1 cellular context compared by ENCODE assay signal in the genomic region with DNA sequence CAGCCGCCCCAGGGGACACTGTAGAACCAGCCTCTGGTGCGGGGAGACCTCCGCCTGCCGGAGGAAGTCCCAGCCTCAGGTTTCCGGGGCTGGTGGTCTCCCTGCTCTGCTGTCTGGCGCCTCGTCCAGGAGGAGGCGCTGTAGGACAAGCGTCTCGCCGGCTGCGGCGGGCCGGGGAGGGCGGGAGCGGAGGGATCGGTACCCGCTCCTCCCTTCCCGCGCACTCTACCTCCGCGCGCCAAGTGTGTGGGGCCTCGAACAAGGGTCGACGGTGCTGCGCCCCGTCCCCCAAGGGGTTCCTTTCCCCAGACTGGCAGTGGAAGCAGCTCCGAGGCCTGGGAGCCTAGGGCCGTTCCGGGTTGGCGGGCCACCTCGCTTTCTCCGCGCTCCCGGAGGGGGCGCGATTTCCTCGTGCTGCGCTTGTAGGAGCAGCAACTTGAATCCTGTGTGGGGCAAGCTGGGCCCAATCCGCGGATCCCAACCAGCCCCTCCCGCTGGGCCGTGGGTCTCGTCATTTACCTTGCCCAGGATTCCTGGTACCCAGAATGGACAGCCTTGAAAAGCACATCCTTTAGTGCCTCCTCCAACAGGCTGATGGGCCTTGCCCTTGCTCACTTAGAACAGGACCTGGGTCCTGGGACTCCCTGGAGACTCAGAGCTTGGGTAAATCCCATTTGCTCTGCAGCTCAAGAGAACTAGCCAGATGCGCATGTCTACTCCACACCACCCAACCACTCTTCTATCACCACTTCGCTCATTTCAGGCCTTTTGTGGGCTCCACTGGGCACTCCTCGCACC.
TF ChIP-seq lines count a peak whose summit lies in the region.

No MANE protein-coding gene starts in this region.

TF ChIP-seq in HepG2, 621 proteins besides CTCF, POLR2A, EP300 and RAD21 (continued from another document and continues in another):
- TF ChIP-seq, protein P1, sequence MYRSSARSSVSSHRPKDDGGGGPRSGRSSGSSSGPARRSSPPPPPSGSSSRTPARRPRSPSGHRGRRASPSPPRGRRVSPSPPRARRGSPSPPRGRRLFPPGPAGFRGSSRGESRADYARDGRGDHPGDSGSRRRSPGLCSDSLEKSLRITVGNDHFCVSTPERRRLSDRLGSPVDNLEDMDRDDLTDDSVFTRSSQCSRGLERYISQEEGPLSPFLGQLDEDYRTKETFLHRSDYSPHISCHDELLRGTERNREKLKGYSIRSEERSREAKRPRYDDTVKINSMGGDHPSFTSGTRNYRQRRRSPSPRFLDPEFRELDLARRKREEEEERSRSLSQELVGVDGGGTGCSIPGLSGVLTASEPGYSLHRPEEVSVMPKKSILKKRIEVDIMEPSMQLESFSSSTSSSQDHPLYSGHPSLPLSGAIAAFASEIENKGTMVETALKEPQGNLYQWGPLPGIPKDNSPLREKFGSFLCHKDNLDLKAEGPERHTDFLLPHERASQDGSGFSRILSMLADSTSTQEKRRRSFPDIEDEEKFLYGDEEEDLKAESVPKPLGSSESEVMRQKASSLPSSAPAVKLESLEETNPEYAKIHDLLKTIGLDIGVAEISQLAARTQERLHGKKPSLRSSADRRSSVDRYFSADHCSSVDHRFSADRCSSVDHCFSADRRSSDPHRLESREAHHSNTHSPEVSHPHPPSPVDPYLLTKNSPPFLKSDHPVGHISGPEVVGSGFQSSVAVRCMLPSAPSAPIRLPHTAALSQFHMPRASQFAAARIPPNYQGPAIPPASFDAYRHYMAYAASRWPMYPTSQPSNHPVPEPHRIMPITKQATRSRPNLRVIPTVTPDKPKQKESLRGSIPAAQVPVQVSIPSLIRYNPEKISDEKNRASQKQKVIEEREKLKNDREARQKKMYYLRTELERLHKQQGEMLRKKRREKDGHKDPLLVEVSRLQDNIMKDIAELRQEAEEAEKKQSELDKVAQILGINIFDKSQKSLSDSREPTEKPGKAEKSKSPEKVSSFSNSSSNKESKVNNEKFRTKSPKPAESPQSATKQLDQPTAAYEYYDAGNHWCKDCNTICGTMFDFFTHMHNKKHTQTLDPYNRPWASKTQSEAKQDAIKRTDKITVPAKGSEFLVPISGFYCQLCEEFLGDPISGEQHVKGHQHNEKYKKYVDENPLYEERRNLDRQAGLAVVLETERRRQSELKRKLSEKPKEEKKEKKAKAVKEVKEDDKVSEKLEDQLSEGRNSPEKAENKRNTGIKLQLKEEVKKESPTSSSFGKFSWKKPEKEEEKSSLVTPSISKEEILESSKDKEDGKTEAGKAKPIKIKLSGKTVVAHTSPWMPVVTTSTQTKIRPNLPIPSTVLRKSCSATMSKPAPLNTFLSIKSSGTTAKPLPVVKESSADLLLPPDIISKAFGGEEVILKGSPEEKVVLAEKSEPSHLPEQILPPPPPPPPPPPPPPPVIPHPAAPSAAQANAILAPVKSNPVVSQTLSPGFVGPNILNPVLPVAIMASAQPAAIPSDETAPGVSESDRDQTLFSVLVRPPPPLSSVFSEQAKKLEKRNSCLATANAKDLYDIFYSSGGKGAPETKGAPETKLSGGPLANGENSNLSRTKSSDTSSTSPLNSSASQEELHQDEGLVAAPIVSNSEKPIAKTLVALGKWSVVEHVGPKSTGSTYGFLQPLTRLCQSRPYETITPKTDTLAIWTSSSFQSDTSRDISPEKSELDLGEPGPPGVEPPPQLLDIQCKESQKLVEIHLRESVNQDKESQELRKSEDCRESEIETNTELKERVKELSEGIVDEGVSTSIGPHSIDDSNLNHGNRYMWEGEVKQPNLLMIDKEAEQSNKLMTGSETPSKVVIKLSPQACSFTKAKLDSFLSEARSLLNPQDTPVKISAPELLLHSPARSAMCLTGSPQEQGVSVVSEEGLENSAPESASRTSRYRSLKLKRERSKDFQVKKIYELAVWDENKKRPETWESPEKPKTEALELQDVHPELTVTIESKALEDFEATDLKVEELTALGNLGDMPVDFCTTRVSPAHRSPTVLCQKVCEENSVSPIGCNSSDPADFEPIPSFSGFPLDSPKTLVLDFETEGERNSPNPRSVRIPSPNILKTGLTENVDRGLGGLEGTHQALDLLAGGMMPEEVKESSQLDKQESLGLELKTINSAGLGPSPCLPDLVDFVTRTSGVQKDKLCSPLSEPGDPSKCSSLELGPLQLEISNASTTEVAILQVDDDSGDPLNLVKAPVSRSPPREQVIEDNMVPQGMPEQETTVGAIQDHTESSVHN (CRISPR knock-in tag; IDR thresholded peaks at IDR 0.05), result peak; percentile 72
- TF ChIP-seq ZMAT5 (CRISPR knock-in tag; IDR thresholded peaks at IDR 0.05; ENCODE audit: borderline replicate concordance, low read depth) (no peak), KDM2A (CRISPR knock-in tag; IDR thresholded peaks at IDR 0.05; ENCODE audit: borderline replicate concordance, low read depth) (peak; percentile 98), ZNF780A (CRISPR knock-in tag; IDR thresholded peaks at IDR 0.05) (no peak), ZNF552 (CRISPR knock-in tag; IDR thresholded peaks at IDR 0.05; ENCODE audit: borderline replicate concordance) (0 out of 2 replicates have a peak, but pooled peaks have one; percentile 71), ZNF547 (CRISPR knock-in tag; IDR thresholded peaks at IDR 0.05) (peak; percentile 89), HDAC2 (CRISPR knock-in tag; IDR thresholded peaks at IDR 0.05) (0 out of 2 replicates have a peak, but pooled peaks have one; percentile 43), ZNF124 (CRISPR knock-in tag; IDR thresholded peaks at IDR 0.05) (no peak; the same call in 1 of the 2 replicates), ZNF549 (CRISPR knock-in tag; IDR thresholded peaks at IDR 0.05) (no peak), KLF9 (CRISPR knock-in tag; IDR thresholded peaks at IDR 0.05; ENCODE audit: low read depth) (no peak), ZNF180 (CRISPR knock-in tag; IDR thresholded peaks at IDR 0.05; ENCODE audit: borderline replicate concordance, low read depth) (no peak), ZNF431 (CRISPR knock-in tag; IDR thresholded peaks at IDR 0.05; ENCODE audit: borderline replicate concordance, low read depth) (0 out of 2 replicates have a peak, but pooled peaks have one; percentile 59), ZBTB33 (CRISPR knock-in tag; IDR thresholded peaks at IDR 0.05) (peak; percentile 74), CBX1 (IDR thresholded peaks at IDR 0.05; ENCODE audit: low read depth) (peak; percentile 67), ZNF337 (CRISPR knock-in tag; IDR thresholded peaks at IDR 0.05; ENCODE audit: borderline replicate concordance, low read depth) (0 out of 2 replicates have a peak, but pooled peaks have one; percentile 60), ZNF317 (CRISPR knock-in tag; IDR thresholded peaks at IDR 0.05) (peak; percentile 24; the same call in 1 of the 2 replicates), ZNF607 (CRISPR knock-in tag; IDR thresholded peaks at IDR 0.05; ENCODE audit: borderline replicate concordance) (peak; percentile 62; the same call in 1 of the 2 replicates), ELK4 (CRISPR knock-in tag; IDR thresholded peaks at IDR 0.05; ENCODE audit: borderline replicate concordance) (no peak), MAZ (IDR thresholded peaks at IDR 0.05; ENCODE audit: borderline replicate concordance, low read depth, low read length) (peak; percentile 89), MAZ (CRISPR knock-in tag; IDR thresholded peaks at IDR 0.05; ENCODE audit: low read depth) (peak; percentile 96), SP4 (CRISPR knock-in tag; IDR thresholded peaks at IDR 0.05) (peak; percentile 82), JDP2 (CRISPR knock-in tag; IDR thresholded peaks at IDR 0.05; ENCODE audit: borderline replicate concordance) (no peak), ZZZ3 (CRISPR knock-in tag; IDR thresholded peaks at IDR 0.05; ENCODE audit: borderline replicate concordance) (no peak; the same call in 1 of the 2 replicates), XRCC5 (optimal IDR thresholded peaks at IDR 0.05; ENCODE audit: low read length) (peak; percentile 79), ZNF674 (CRISPR knock-in tag; IDR thresholded peaks at IDR 0.05; ENCODE audit: low read depth) (peak; percentile 75; the same call in 1 of the 2 replicates), CBX5 (CRISPR knock-in tag; IDR thresholded peaks at IDR 0.05; ENCODE audit: borderline replicate concordance) (peak; percentile 94), SMYD3 (CRISPR knock-in tag; IDR thresholded peaks at IDR 0.05) (no peak), E2F5 (CRISPR knock-in tag; conservative IDR thresholded peaks at IDR 0.05) (peak; percentile 86; the same call in 1 of the 2 replicates), ELF4 (CRISPR knock-in tag; IDR thresholded peaks at IDR 0.05; ENCODE audit: borderline replicate concordance) (peak; percentile 54; the same call in 1 of the 2 replicates), ZKSCAN1 (IDR thresholded peaks at IDR 0.05; ENCODE audit: low read length) (peak; percentile 54; the same call in 1 of the 2 replicates), ZBTB7A (CRISPR knock-in tag; IDR thresholded peaks at IDR 0.05) (no peak), POGZ (CRISPR knock-in tag; IDR thresholded peaks at IDR 0.05) (peak; percentile 60), ZNF34 (CRISPR knock-in tag; IDR thresholded peaks at IDR 0.05; ENCODE audit: borderline replicate concordance) (0 out of 2 replicates have a peak, but pooled peaks have one; percentile 33), THAP7 (CRISPR knock-in tag; IDR thresholded peaks at IDR 0.05) (peak; percentile 86; the same call in 1 of the 2 replicates), NFAT5 (CRISPR knock-in tag; IDR thresholded peaks at IDR 0.05) (no peak), ZNF138 (CRISPR knock-in tag; IDR thresholded peaks at IDR 0.05; ENCODE audit: low read depth) (peak; percentile 79; the same call in 1 of the 2 replicates), ZNF484 (CRISPR knock-in tag; IDR thresholded peaks at IDR 0.05; ENCODE audit: borderline replicate concordance, low read depth) (no peak), POLR2AphosphoS5 (IDR thresholded peaks at IDR 0.05; ENCODE audit: low read depth, low read length) (no peak)
